In genomic region chr2:237590272-237591020, GRCh38 we compare ENCODE assay signal across 1 cellular context.
TF ChIP-seq lines count a peak whose summit lies in the region.

RAB17 (minus strand) TSS chr2:237590734; CDS start chr2:237586154, 4,580 bp downstream.

TF ChIP-seq in HepG2, 621 proteins besides CTCF, POLR2A, EP300 and RAD21 (continued from another document and continues in another):
- TF ChIP-seq FOXP4 (CRISPR knock-in tag; IDR thresholded peaks at IDR 0.05) (peak; percentile 88), ZNF562 (CRISPR knock-in tag; IDR thresholded peaks at IDR 0.05; ENCODE audit: borderline replicate concordance) (no peak), KAT2B (IDR thresholded peaks at IDR 0.05; ENCODE audit: borderline replicate concordance, low read depth, low read length) (no peak), ZNF558 (CRISPR knock-in tag; IDR thresholded peaks at IDR 0.05; ENCODE audit: borderline replicate concordance) (peak; percentile 43; the same call in 1 of the 2 replicates), SIX1 (CRISPR knock-in tag; IDR thresholded peaks at IDR 0.05; ENCODE audit: borderline replicate concordance) (peak; percentile 73; the same call in 1 of the 2 replicates), TBX3 (IDR thresholded peaks at IDR 0.05; ENCODE audit: borderline replicate concordance) (no peak), SUZ12 (IDR thresholded peaks at IDR 0.05; ENCODE audit: low read depth, low read length) (no peak), PHF8 (CRISPR knock-in tag; IDR thresholded peaks at IDR 0.05) (no peak), RNF2 (conservative IDR thresholded peaks at IDR 0.05; ENCODE audit: low read depth) (peak; percentile 61; the same call in 1 of the 2 replicates), RBFOX2 (IDR thresholded peaks at IDR 0.05; ENCODE audit: low read depth, low read length) (peak; percentile 64), NFRKB (IDR thresholded peaks at IDR 0.05) (no peak), ZNF205 (CRISPR knock-in tag; IDR thresholded peaks at IDR 0.05) (peak; percentile 86), PRPF4 (IDR thresholded peaks at IDR 0.05; ENCODE audit: low read depth, low read length, poor library complexity, severe bottlenecking) (no peak), KDM5B (CRISPR knock-in tag; IDR thresholded peaks at IDR 0.05; ENCODE audit: borderline replicate concordance) (peak; percentile 96), MAF1 (CRISPR knock-in tag; IDR thresholded peaks at IDR 0.05; ENCODE audit: borderline replicate concordance) (peak; percentile 91), PHF5A (CRISPR knock-in tag; IDR thresholded peaks at IDR 0.05; ENCODE audit: low read depth, unreplicated experiment) (peak; percentile 88), ZNF441 (CRISPR knock-in tag; IDR thresholded peaks at IDR 0.05; ENCODE audit: borderline replicate concordance) (peak; percentile 77; the same call in 1 of the 2 replicates), MXD1 (CRISPR knock-in tag; IDR thresholded peaks at IDR 0.05) (peak; percentile 85), ZNF503 (CRISPR knock-in tag; IDR thresholded peaks at IDR 0.05) (peak; percentile 91; the same call in 1 of the 2 replicates), CEBPZ (IDR thresholded peaks at IDR 0.05; ENCODE audit: low read length) (no peak), ATF3 (CRISPR knock-in tag; IDR thresholded peaks at IDR 0.05) (peak; percentile 62; the same call in 1 of the 2 replicates), ZNF430 (CRISPR knock-in tag; IDR thresholded peaks at IDR 0.05) (peak; percentile 91), RFXAP (CRISPR knock-in tag; IDR thresholded peaks at IDR 0.05; ENCODE audit: borderline replicate concordance) (peak; percentile 92; the same call in 1 of the 2 replicates), ZGPAT (CRISPR knock-in tag; IDR thresholded peaks at IDR 0.05) (peak; percentile 90), RAD51 (IDR thresholded peaks at IDR 0.05; ENCODE audit: borderline replicate concordance) (peak; percentile 42), SAFB2 (CRISPR knock-in tag; IDR thresholded peaks at IDR 0.05; ENCODE audit: borderline replicate concordance, low read depth) (peak; percentile 97), ZNF569 (CRISPR knock-in tag; IDR thresholded peaks at IDR 0.05; ENCODE audit: borderline replicate concordance) (0 out of 2 replicates have a peak, but pooled peaks have one; percentile 11), ZNF256 (CRISPR knock-in tag; conservative IDR thresholded peaks at IDR 0.05) (peak; percentile 83; the same call in 1 of the 2 replicates), MAZ (IDR thresholded peaks at IDR 0.05; ENCODE audit: borderline replicate concordance, low read depth, low read length) (0 out of 2 replicates have a peak, but pooled peaks have one; percentile 47), MAZ (CRISPR knock-in tag; IDR thresholded peaks at IDR 0.05; ENCODE audit: low read depth) (peak; percentile 84), ESRRA (CRISPR knock-in tag; IDR thresholded peaks at IDR 0.05; ENCODE audit: low read depth) (peak; percentile 100), AKNA (CRISPR knock-in tag; IDR thresholded peaks at IDR 0.05; ENCODE audit: borderline replicate concordance) (no peak), MYPOP (CRISPR knock-in tag; IDR thresholded peaks at IDR 0.05) (peak; percentile 67; the same call in 1 of the 2 replicates)
